14 cellular contexts compared by ENCODE assay signal in genomic region chr22:20014526-20015186, GRCh38. TPM values are rescaled to one million over a fixed set of nuclear protein-coding genes. Genes with fewer than 3 reads are reported as not detected.
DNase-seq lines count a peak whose midpoint lies in the region; ATAC-seq and TF ChIP-seq lines count a peak whose summit lies in the region.
"Had no signal": no experiment of that assay in that cellular context is flagged by ENCODE, and none has a peak within 500 bp of the region (broad histone marks: within the 10 kb centered on the region; RNA-seq: fewer than 3 reads in every experiment).

No MANE protein-coding gene starts in this region.

- no peak overlapping the region for H4K8ac ChIP-seq in H9 (replicated peaks; ENCODE audit: insufficient read length, low read depth, low read length)

- H3K27me3 ChIP-seq in BLaER1 (peaks cover 38% of the 10 kb centered on the region), H9 (ENCODE audit: insufficient read depth, low read length) (peaks cover 25% of the 10 kb centered on the region), MG63 (peaks cover 7% of the 10 kb centered on the region)
- no peaks in the 10 kb centered on the region for H3K27me3 ChIP-seq in naive thymus-derived CD4-positive, alpha-beta T cell (ENCODE audit: control insufficient read depth in 2 of 2, insufficient read depth in 2 of 2, low read length in 2 of 2)

- DNase-seq in H9: no peak
- peak; percentile 86 for DNase-seq in cerebellar cortex (ENCODE audit: low spot score)
- DNase-seq in naive thymus-derived CD4-positive, alpha-beta T cell: no peak
- DNase-seq in cortex of kidney (lab: John Stamatoyannopoulos, UW): no peak
- no peak for DNase-seq in NOMO-1 treated with DMSO at 0.1 percent for 48 hours (lab: John Stamatoyannopoulos, UW; ENCODE audit: unreplicated experiment)
- DNase-seq in MG63: no peak
- DNase-seq: activated naive CD8-positive, alpha-beta T cell treated with anti-CD3 and anti-CD28 coated beads, Interleukin-2, amount 10 ng/mL, durations not matched to agents 7 days and 5 days; mammary epithelial cell; NCI-H187 treated with DMSO at 0.1 percent for 48 hours; SHP77 treated with DMSO at 0.1 percent for 48 hours; stimulated activated CD4-positive, alpha-beta T cell treated with anti-CD3 and anti-CD28 coated beads, Interleukin-2, amount 100 ng/mL, for 48 hours had no signal

- H2AK5ac ChIP-seq in H9 (ENCODE audit: insufficient read length, low read length): no peak overlapping the region

- H3T11ph ChIP-seq in H9 (ENCODE audit: low read length): no peak overlapping the region

- no peaks in the 10 kb centered on the region for H3K79me2 ChIP-seq in H9 (ENCODE audit: insufficient read depth, low read length)

- no peaks in the 10 kb centered on the region for H3K79me1 ChIP-seq in H9 (ENCODE audit: insufficient read depth, low read depth, low read length, poor library complexity, severe bottlenecking)

- H2BK120ac ChIP-seq in H9 (ENCODE audit: low read depth, low read length, poor library complexity, severe bottlenecking): no peak overlapping the region

- no peak overlapping the region for H3K23ac ChIP-seq in H9 (ENCODE audit: insufficient read length, low read depth, low read length)

- intact Hi-C loops in naive thymus-derived CD4-positive, alpha-beta T cell (cut with micrococcal nuclease): loop anchor here in 1 of 2 donors (5.0 kb wide), 1 partner anchor 157 kb away; no protein-coding TSS in a partner anchor

- H3K9me3 ChIP-seq in BLaER1 (no peaks in the 10 kb centered on the region), H9 (ENCODE audit: control insufficient read depth, low read depth, low read length) (no peaks in the 10 kb centered on the region), MG63 (no peaks in the 10 kb centered on the region)
- no peaks in the 10 kb centered on the region for H3K9me3 ChIP-seq in naive thymus-derived CD4-positive, alpha-beta T cell (ENCODE audit: control insufficient read depth in 2 of 3, low read length in 3 of 3)

- H3K56ac ChIP-seq in H9 (ENCODE audit: insufficient read length, low read depth, low read length): no peak overlapping the region

- peaks cover 8% of the 10 kb centered on the region for H3K23me2 ChIP-seq in H9 (ENCODE audit: insufficient read length, low read depth, low read length, poor library complexity, severe bottlenecking)

- no peak overlapping the region for H2BK5ac ChIP-seq in H9 (ENCODE audit: insufficient read length, low read length)

- H3K27me3 Mint-ChIP-seq in H9 (ENCODE audit: low read depth): peaks cover 44% of the 10 kb centered on the region
- peaks cover 0 to 40% (median 0%) of the 10 kb centered on the region in 5 donors for H3K27me3 Mint-ChIP-seq in naive thymus-derived CD4-positive, alpha-beta T cell

- H3K14ac ChIP-seq in H9 (ENCODE audit: insufficient read depth, low read length): no peak overlapping the region

- no peak overlapping the region for H2BK12ac ChIP-seq in H9 (ENCODE audit: insufficient read length, low read depth, low read length)

- POLR2A ChIA-PET in naive thymus-derived CD4-positive, alpha-beta T cell (lab: Charles Lee): interaction anchor here (0.5 kb wide), 1 partner anchor 56 kb away, joined by 4 read pairs; no protein-coding TSS in a partner anchor

- no peak overlapping the region; a peak in 1 of 7 replicates for H3K27ac Mint-ChIP-seq in H9
- no peak overlapping the region for H3K27ac Mint-ChIP-seq in naive thymus-derived CD4-positive, alpha-beta T cell
- H3K27ac Mint-ChIP-seq: activated naive CD8-positive, alpha-beta T cell treated with anti-CD3 and anti-CD28 coated beads, Interleukin-2, amount 10 ng/mL, durations not matched to agents 7 days and 5 days had no signal

- H4K5ac ChIP-seq in H9 (ENCODE audit: insufficient read length, low read depth, low read length): no peak overlapping the region

- no peak overlapping the region for H2BK20ac ChIP-seq in H9 (ENCODE audit: low read depth, low read length, poor library complexity, severe bottlenecking)

- no peak overlapping the region for H3K4ac ChIP-seq in H9 (ENCODE audit: low read depth, low read length)

- H3K36me3 ChIP-seq in BLaER1 (no peaks in the 10 kb centered on the region), MG63 (no peaks in the 10 kb centered on the region)
- H3K36me3 ChIP-seq in naive thymus-derived CD4-positive, alpha-beta T cell (ENCODE audit: control insufficient read depth in 2 of 3, insufficient read depth in 3 of 3, low read length in 3 of 3): peaks cover 0 to 4% (median 0%) of the 10 kb centered on the region in 3 experiments

- peak overlapping the region; percentile 48 to 70; a peak in 3 of 5 replicates for H3K4me3 Mint-ChIP-seq in H9
- H3K4me3 Mint-ChIP-seq in naive thymus-derived CD4-positive, alpha-beta T cell: peak overlapping the region in 7 of 10 donors; percentile 55 to 83 (median 74)

- peak overlapping the region; percentile 87 for H3K4me2 ChIP-seq in BLaER1
- H3K4me2 ChIP-seq in H9 (ENCODE audit: insufficient read depth, insufficient read length, low read length): no peak overlapping the region

- H3K36me3 Mint-ChIP-seq in H9 (ENCODE audit: insufficient read depth in 1 of 3, low read depth in 3 of 3): peaks cover 0 to 2% (median 0%) of the 10 kb centered on the region in 3 experiments; a peak in 3 of 7 replicates
- H3K36me3 Mint-ChIP-seq in naive thymus-derived CD4-positive, alpha-beta T cell: no peaks in the 10 kb centered on the region
- H3K36me3 Mint-ChIP-seq: activated naive CD8-positive, alpha-beta T cell treated with anti-CD3 and anti-CD28 coated beads, Interleukin-2, amount 10 ng/mL, durations not matched to agents 7 days and 5 days had no signal

- no peak for TF ChIP-seq POLR2A in GM18505 (IDR thresholded peaks at IDR 0.05; ENCODE audit: borderline replicate concordance, extremely low read depth, insufficient read depth, insufficient read length)

- H3K27ac ChIP-seq in BLaER1 (no peak overlapping the region), H9 (ENCODE audit: insufficient read length, low read depth, low read length) (no peak overlapping the region)
- no peak overlapping the region for H3K27ac ChIP-seq in naive thymus-derived CD4-positive, alpha-beta T cell (ENCODE audit: low read depth, low read length)
- H3K27ac ChIP-seq: coronary artery had no signal

- H3K9ac ChIP-seq in BLaER1 (no peak overlapping the region), H9 (ENCODE audit: extremely low read depth, insufficient read length, low read length) (no peak overlapping the region)

- H3K9me3 Mint-ChIP-seq in H9: no peaks in the 10 kb centered on the region
- no peaks in the 10 kb centered on the region for H3K9me3 Mint-ChIP-seq in naive thymus-derived CD4-positive, alpha-beta T cell
- H3K9me3 Mint-ChIP-seq: activated naive CD8-positive, alpha-beta T cell treated with anti-CD3 and anti-CD28 coated beads, Interleukin-2, amount 10 ng/mL, durations not matched to agents 7 days and 5 days had no signal

- H3K4me1 Mint-ChIP-seq in H9: peaks cover 3 to 5% of the 10 kb centered on the region in 2 experiments
- peaks cover 0 to 19% (median 14%) of the 10 kb centered on the region in 7 donors for H3K4me1 Mint-ChIP-seq in naive thymus-derived CD4-positive, alpha-beta T cell

- peaks cover 59% of the 10 kb centered on the region for H3K4me1 ChIP-seq in BLaER1
- no peaks in the 10 kb centered on the region for H3K4me1 ChIP-seq in H9 (ENCODE audit: insufficient read depth, low read length)
- H3K4me1 ChIP-seq in naive thymus-derived CD4-positive, alpha-beta T cell (ENCODE audit: control insufficient read depth in 2 of 2, insufficient read depth in 2 of 2, low read length in 2 of 2): peaks cover 4 to 5% of the 10 kb centered on the region in 2 donors

- no CpG with 5 or more reads among the region's 5 CpGs for WGBS in H9 (ENCODE audit: extremely low coverage, insufficient read length, low lambda C conversion rate)

- H4K91ac ChIP-seq in H9 (ENCODE audit: insufficient read length, low read depth, low read length): no peak overlapping the region

- H3K4me3 ChIP-seq in BLaER1 (no peak overlapping the region), MG63 (no peak overlapping the region)
- H3K4me3 ChIP-seq in naive thymus-derived CD4-positive, alpha-beta T cell (ENCODE audit: low read length): no peak overlapping the region
- H3K4me3 ChIP-seq: coronary artery had no signal

- H2BK15ac ChIP-seq in H9 (ENCODE audit: low read depth, low read length): no peak overlapping the region

- 0 out of 2 replicates have a peak, but pooled peaks cover 12% of the 10 kb centered on the region for H4K20me1 ChIP-seq in BLaER1
- H4K20me1 ChIP-seq in H9 (ENCODE audit: control insufficient read depth, insufficient read depth, insufficient read length): no peaks in the 10 kb centered on the region

- ATAC-seq in naive thymus-derived CD4-positive, alpha-beta T cell: no peak
- no peak for ATAC-seq in GM18505 (IDR thresholded peaks at IDR 0.05; ENCODE audit: unreplicated experiment)

- CTCF ChIA-PET in naive thymus-derived CD4-positive, alpha-beta T cell (lab: Charles Lee): interaction anchor here (0.7 kb wide), 1 partner anchor 59 kb away, joined by 3 read pairs; no protein-coding TSS in a partner anchor

- no peak overlapping the region for H2AFZ ChIP-seq in H9 (ENCODE audit: low read length)

- H3K18ac ChIP-seq in H9 (ENCODE audit: insufficient read length, low read depth, low read length): no peak overlapping the region

- no peak for TF ChIP-seq CTCF in H9 (conservative IDR thresholded peaks at IDR 0.05)

RNA-seq across cellular contexts. Expression of gene ARVCF, which starts 2.0 kb away (rescaled TPM):
- total RNA-seq in H9 (2021): 40.7 and 41.1 TPM in 2 replicates
- 1 to 10 TPM; 2.8 to 9.2 (median 5.8) TPM for total RNA-seq in naive thymus-derived CD4-positive, alpha-beta T cell
- polyA plus RNA-seq in naive thymus-derived CD4-positive, alpha-beta T cell: 1 to 10 TPM in 1 of 2 donors, under 1 TPM in 1; 0.74 to 1.7 TPM
- total RNA-seq in MG63 (2014; rRNA removed; shearing (Covaris generic); ENCODE audit: low replicate concordance): 2.2 and 3.8 TPM in 2 replicates

RNA-seq across cellular contexts. Expression of gene TANGO2, which starts 6.3 kb away (rescaled TPM):
- total RNA-seq in H9 (2021): 14.6 and 22.9 TPM in 2 replicates
- 10 to 100 TPM; 21.3 to 43.1 (median 38.6) TPM for total RNA-seq in naive thymus-derived CD4-positive, alpha-beta T cell
- 10 to 100 TPM; 20.0 to 41.3 TPM for polyA plus RNA-seq in naive thymus-derived CD4-positive, alpha-beta T cell
- 21.0 and 54.2 TPM in 2 replicates for total RNA-seq in MG63 (2014; rRNA removed; shearing (Covaris generic); ENCODE audit: low replicate concordance)
